Comparison of ENCODE assay signal across 15 cellular contexts in genomic region chr1:5758859-5759578, GRCh38.
A peak's percentile ranks its signal among the peaks of the same experiment; 100 is the strongest.
DNase-seq lines count a peak whose midpoint lies in the region; ATAC-seq and TF ChIP-seq lines count a peak whose summit lies in the region.
"Had no signal": no experiment of that assay in that cellular context is flagged by ENCODE, and none has a peak within 500 bp of the region (broad histone marks: within the 10 kb centered on the region; RNA-seq: fewer than 3 reads in every experiment).

No MANE protein-coding gene starts in this region.

- peaks cover 0 to 33% (median 0%) of the 10 kb centered on the region in 3 experiments for H3K27me3 ChIP-seq in neuronal stem cell (ENCODE audit: control insufficient read depth in 3 of 3, insufficient read depth in 3 of 3, low read depth in 1 of 3, low read length in 3 of 3)
- H3K27me3 ChIP-seq in upper lobe of right lung, result peaks cover 4% of the 10 kb centered on the region
- H3K27me3 ChIP-seq: BE2C had no signal

- H3K14ac ChIP-seq in neuronal stem cell (ENCODE audit: low read length), result peak overlapping the region; percentile 92

- H4K8ac ChIP-seq in neuronal stem cell (ENCODE audit: low read depth, low read length), result no peak overlapping the region

- peak overlapping the region; percentile 50 for H2BK5ac ChIP-seq in neuronal stem cell (ENCODE audit: low read length)

- TF ChIP-seq CTCF in chondrocyte (IDR thresholded peaks at IDR 0.05), result no peak
- TF ChIP-seq CTCF in upper lobe of right lung (IDR thresholded peaks at IDR 0.05), result no peak

- H3K27ac ChIP-seq in neuronal stem cell (replicated peaks; ENCODE audit: low read length) (no peak overlapping the region), upper lobe of right lung (no peak overlapping the region)

- no peak overlapping the region for H3K4me2 ChIP-seq in neuronal stem cell (ENCODE audit: insufficient read depth, low read length, poor library complexity, severe bottlenecking)
- H3K4me2 ChIP-seq: GM23338 had no signal

- H3K23ac ChIP-seq in neuronal stem cell (ENCODE audit: low read depth, low read length, poor library complexity), result peak overlapping the region; percentile 39

- no peak overlapping the region for H4K91ac ChIP-seq in neuronal stem cell (ENCODE audit: low read depth, low read length, poor library complexity)

- no peak overlapping the region for H3K4ac ChIP-seq in neuronal stem cell (ENCODE audit: low read length)

- H3K27ac Mint-ChIP-seq in chondrocyte (ENCODE audit: unreplicated experiment), result no peak overlapping the region
- H3K27ac Mint-ChIP-seq: CD8-positive, alpha-beta memory T cell; GM23338 had no signal

- H3K4me1 Mint-ChIP-seq in chondrocyte (ENCODE audit: low read depth), result peaks cover 3% of the 10 kb centered on the region
- H3K4me1 Mint-ChIP-seq: CD8-positive, alpha-beta memory T cell had no signal

- peak overlapping the region; percentile 47 for H2AK5ac ChIP-seq in neuronal stem cell (ENCODE audit: low read depth, low read length)

- H3K4me1 ChIP-seq in neuronal stem cell (ENCODE audit: control insufficient read depth in 2 of 2, insufficient read depth in 1 of 2, low read depth in 1 of 2, low read length in 2 of 2) (peaks cover 0 to 3% of the 10 kb centered on the region in 2 donors), upper lobe of right lung (no peaks in the 10 kb centered on the region)
- H3K4me1 ChIP-seq: BE2C, Caco-2, HAP-1 had no signal

- H3K36me3 Mint-ChIP-seq in chondrocyte (ENCODE audit: low read depth), result no peaks in the 10 kb centered on the region
- H3K36me3 Mint-ChIP-seq: CD8-positive, alpha-beta memory T cell had no signal

- no peak overlapping the region for H2BK120ac ChIP-seq in neuronal stem cell (ENCODE audit: low read depth, low read length)

- H2BK12ac ChIP-seq in neuronal stem cell (ENCODE audit: low read length), result no peak overlapping the region

- H3K36me3 ChIP-seq in neuronal stem cell (replicated peaks in 1 of 2; ENCODE audit: control insufficient read depth in 2 of 2, insufficient read depth in 2 of 2, low read length in 2 of 2) (no peaks in the 10 kb centered on the region), upper lobe of right lung (no peaks in the 10 kb centered on the region)
- H3K36me3 ChIP-seq: BE2C, HAP-1 had no signal

- H2BK15ac ChIP-seq in neuronal stem cell (ENCODE audit: low read length), result peak overlapping the region; percentile 34

- H3K9ac ChIP-seq in neuronal stem cell (ENCODE audit: low read depth, low read length, poor library complexity), result no peak overlapping the region

- WGBS in neuronal stem cell (ENCODE audit: extremely low coverage in 2 of 2, insufficient read length in 2 of 2, insufficient replicate concordance in 1 of 2), 2 donors, result no CpG with 5 or more reads among the region's 19 CpGs

- no peaks in the 10 kb centered on the region for H3K79me1 ChIP-seq in neuronal stem cell (ENCODE audit: low read depth, low read length)

- DNase-seq in cardiac septum (ENCODE audit: low spot score) (peak; percentile 31), left cardiac atrium (no peak), chondrocyte (ENCODE audit: low spot score) (peak; percentile 74), neuronal stem cell (ENCODE audit: low spot score) (no peak), upper lobe of right lung (no peak), AG08396 (ENCODE audit: low spot score) (no peak), NCI-H1930 (lab: John Stamatoyannopoulos, UW) (no peak), NCI-H1105 (lab: John Stamatoyannopoulos, UW) (no peak)
- DNase-seq: BE2C; Caco-2; CD8-positive, alpha-beta memory T cell had no signal

- peak overlapping the region in 1 of 2 donors; percentile 28 for H3K4me3 ChIP-seq in neuronal stem cell (ENCODE audit: low read length in 2 of 2)
- H3K4me3 ChIP-seq in upper lobe of right lung, result no peak overlapping the region
- H3K4me3 ChIP-seq: GM12878, GM23338, HAP-1 had no signal

- peak overlapping the region; percentile 75 for H3K18ac ChIP-seq in neuronal stem cell (ENCODE audit: low read length)

- no peak for ATAC-seq in left cardiac atrium
- peak; percentile 16 for ATAC-seq in upper lobe of right lung
- ATAC-seq: GM12878, GM23338, HepG2 had no signal

- H3K27me3 Mint-ChIP-seq in chondrocyte (ENCODE audit: low read depth), result peaks cover 21% of the 10 kb centered on the region

- intact Hi-C loops in cardiac septum (cut with DNase I), result no loop called here
- intact Hi-C loops in left cardiac atrium (cut with DNase I), result no loop called here
- intact Hi-C loops in upper lobe of right lung (cut with DNase I), result no loop called here

- H3K9me3 Mint-ChIP-seq in chondrocyte (ENCODE audit: low read depth), result peaks cover 7% of the 10 kb centered on the region

- no peak overlapping the region for H3K4me3 Mint-ChIP-seq in chondrocyte (ENCODE audit: unreplicated experiment)
- H3K4me3 Mint-ChIP-seq: CD8-positive, alpha-beta memory T cell; GM23338 had no signal

- H2AFZ ChIP-seq in neuronal stem cell (ENCODE audit: low read length), result no peak overlapping the region
- H2AFZ ChIP-seq: GM23338 had no signal

- no peaks in the 10 kb centered on the region for H3K9me3 ChIP-seq in neuronal stem cell (replicated peaks in 1 of 2; ENCODE audit: control insufficient read depth in 2 of 2, insufficient read depth in 1 of 2, low read depth in 1 of 2, low read length in 2 of 2)
- H3K9me3 ChIP-seq in upper lobe of right lung, result no peaks in the 10 kb centered on the region
- H3K9me3 ChIP-seq: BE2C, Caco-2, HAP-1 had no signal

Comparison
In these comparisons a context has a peak if more than half of its experiments do, and no peak if none do; other contexts are left out.
1. DNase-seq: peak in cardiac septum (single experiment) and chondrocyte (single experiment); none in left cardiac atrium (single experiment), neuronal stem cell (single experiment), upper lobe of right lung (single experiment), AG08396 (single experiment), NCI-H1930 (0 of 2) and NCI-H1105 (single experiment).